ENCODE assay signal across 15 cellular contexts in the genomic region with DNA sequence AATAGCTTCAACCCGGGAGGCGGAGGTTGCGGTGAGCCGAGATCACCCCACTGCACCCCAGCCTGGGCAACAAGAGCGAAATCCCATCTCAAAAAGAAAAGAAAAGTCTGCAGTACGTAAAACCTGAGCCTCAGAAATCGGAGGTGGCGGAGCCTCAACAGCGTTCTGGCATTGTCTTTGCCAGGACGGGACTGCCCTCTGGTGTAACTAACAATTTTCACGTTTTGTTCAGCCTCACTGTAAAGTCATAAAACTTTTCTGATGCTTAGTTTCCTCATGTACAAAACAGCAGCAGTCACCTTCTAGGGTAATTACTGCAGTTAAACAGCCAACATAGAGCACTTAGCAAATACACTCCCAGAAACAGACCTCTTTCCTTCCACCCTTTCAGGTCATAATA.
A peak's percentile ranks its signal among the peaks of the same experiment; 100 is the strongest.
DNase-seq lines count a peak whose midpoint lies in the region; ATAC-seq and TF ChIP-seq lines count a peak whose summit lies in the region.
"Had no signal": no experiment of that assay in that cellular context is flagged by ENCODE, and none has a peak within 500 bp of the region (broad histone marks: within the 10 kb centered on the region; RNA-seq: fewer than 3 reads in every experiment).

No MANE protein-coding gene starts in this region.

- no peak overlapping the region for H2AFZ ChIP-seq in PC-3 (ENCODE audit: low read length)

- H3K79me2 ChIP-seq in PC-3 (ENCODE audit: low read length), result peaks cover 3% of the 10 kb centered on the region; the same call in 1 of the 2 replicates

- H3K36me3 ChIP-seq in A673 (ENCODE audit: insufficient read depth, low read length, poor library complexity, severe bottlenecking) (no peaks in the 10 kb centered on the region), PC-3 (ENCODE audit: low read depth, low read length) (no peaks in the 10 kb centered on the region)
- H3K36me3 ChIP-seq: thyroid gland had no signal

- peaks cover 2% of the 10 kb centered on the region for H3K27me3 Mint-ChIP-seq in osteocyte (ENCODE audit: unreplicated experiment)

- H3K4me2 ChIP-seq in PC-3 (ENCODE audit: low read length), result no peak overlapping the region

- H3K9me2 ChIP-seq in PC-3 (replicated peaks; ENCODE audit: low read length), result no peaks in the 10 kb centered on the region

- H3K9me3 ChIP-seq in A673 (ENCODE audit: low read depth, low read length, poor library complexity, severe bottlenecking) (no peaks in the 10 kb centered on the region), PC-3 (ENCODE audit: low read length) (no peaks in the 10 kb centered on the region)
- H3K9me3 ChIP-seq: thyroid gland had no signal

- no peak overlapping the region for H3K4me3 Mint-ChIP-seq in osteocyte (ENCODE audit: unreplicated experiment)
- H3K4me3 Mint-ChIP-seq: natural killer cell; T-helper 2 cell treated with Interferon-gamma antibody and Interleukin-4, amounts not matched to agents 5 μg/mL and 100 μg/mL, for 36 hours had no signal

- CTCF ChIA-PET in A673 (lab: Charles Lee) (no interaction called here), PC-3 (lab: Charles Lee) (no interaction called here), HEK293T (lab: Yijun Ruan, JAX) (interaction anchor here (0.6 to 1.2 kb wide), 3 partner anchors 56 to 183 kb away, joined by 3 to 5 read pairs (median 3); no protein-coding TSS in a partner anchor)

- no peaks in the 10 kb centered on the region for H3K36me3 Mint-ChIP-seq in osteocyte (ENCODE audit: unreplicated experiment)
- H3K36me3 Mint-ChIP-seq: natural killer cell had no signal

- BruUV-seq in A673 (replicated peaks; lab: Mats Ljungman, UMichigan), result no TSS peak
- BruUV-seq in PC-3 (replicated peaks; lab: Mats Ljungman, UMichigan), result no TSS peak

- no peak overlapping the region for H3K27ac ChIP-seq in A673 (ENCODE audit: low read depth, low read length, poor library complexity, severe bottlenecking)
- no peak overlapping the region for H3K27ac ChIP-seq in PC-3 (ENCODE audit: low read length)
- H3K27ac ChIP-seq in foreskin keratinocyte, result no peak overlapping the region
- H3K27ac ChIP-seq: C4-2B had no signal

- DNase-seq in A673 (ENCODE audit: low spot score) (peak; percentile 37), D341Med (ENCODE audit: low spot score) (peak; percentile 44), PC-3 (no peak), foreskin keratinocyte (no peak), osteocyte (ENCODE audit: extremely low spot score, unreplicated experiment) (no peak), HEK293T (ENCODE audit: extremely low spot score) (no peak), erythroblast (lab: John Stamatoyannopoulos, UW) (no peak)
- DNase-seq: left ventricle myocardium superior; natural killer cell; NCI-H1048; NCI-H524; stimulated activated CD4-positive, alpha-beta T cell treated with anti-CD3 and anti-CD28 coated beads, Interleukin-2, amount 100 ng/mL, for 48 hours; thyroid gland had no signal

- H3K27me3 ChIP-seq in A673 (replicated peaks; ENCODE audit: insufficient read depth, low read depth, low read length, poor library complexity) (no peaks in the 10 kb centered on the region), PC-3 (ENCODE audit: low read length) (no peaks in the 10 kb centered on the region), foreskin keratinocyte (no peaks in the 10 kb centered on the region)
- H3K27me3 ChIP-seq: thyroid gland had no signal

- H3K4me1 Mint-ChIP-seq in osteocyte (ENCODE audit: unreplicated experiment), result no peaks in the 10 kb centered on the region
- H3K4me1 Mint-ChIP-seq: natural killer cell had no signal

- POLR2A ChIA-PET in A673 (lab: Charles Lee; ENCODE audit: low non-redundant PET) (no interaction called here), PC-3 (lab: Charles Lee; ENCODE audit: unreplicated experiment) (no interaction called here), HEK293T (lab: Yijun Ruan, JAX) (no interaction called here)

- H3K4me1 ChIP-seq in A673 (ENCODE audit: insufficient read depth, low read length, poor library complexity, severe bottlenecking) (no peaks in the 10 kb centered on the region), PC-3 (ENCODE audit: insufficient read depth, low read length) (no peaks in the 10 kb centered on the region), foreskin keratinocyte (peaks cover 7% of the 10 kb centered on the region)

- TF ChIP-seq POLR2A in erythroblast (IDR thresholded peaks at IDR 0.05; ENCODE audit: low read length), result no peak

- ATAC-seq in PC-3 (peak; percentile 42; the same call in 1 of the 2 replicates), foreskin keratinocyte (no peak)
- ATAC-seq: left ventricle myocardium superior, natural killer cell had no signal

- no peaks in the 10 kb centered on the region for H4K20me1 ChIP-seq in PC-3 (ENCODE audit: low read length)

- no peaks in the 10 kb centered on the region for H3F3A ChIP-seq in PC-3 (ENCODE audit: low read length, unreplicated experiment)

- no peaks in the 10 kb centered on the region for H3K9me3 Mint-ChIP-seq in osteocyte (ENCODE audit: unreplicated experiment)
- H3K9me3 Mint-ChIP-seq: natural killer cell; T-helper 2 cell treated with Interferon-gamma antibody and Interleukin-4, amounts not matched to agents 5 μg/mL and 100 μg/mL, for 36 hours had no signal

- no peak overlapping the region for H3K27ac Mint-ChIP-seq in osteocyte (ENCODE audit: unreplicated experiment)
- H3K27ac Mint-ChIP-seq: natural killer cell; T-helper 2 cell treated with Interferon-gamma antibody and Interleukin-4, amounts not matched to agents 5 μg/mL and 100 μg/mL, for 36 hours had no signal

- TF ChIP-seq CTCF in A673 (conservative IDR thresholded peaks at IDR 0.05; ENCODE audit: low read depth, low read length) (peak; percentile 46), PC-3 (conservative IDR thresholded peaks at IDR 0.05; ENCODE audit: low read depth, low read length) (peak; percentile 35; the same call in 1 of the 2 replicates), foreskin keratinocyte (conservative IDR thresholded peaks at IDR 0.05) (peak; percentile 24), osteocyte (IDR thresholded peaks at IDR 0.05) (no peak)

- no peak overlapping the region for H3K9ac ChIP-seq in PC-3 (ENCODE audit: low read length)

- no peak overlapping the region for H3K4me3 ChIP-seq in A673 (ENCODE audit: low read depth, low read length, poor library complexity, severe bottlenecking)
- no peak overlapping the region for H3K4me3 ChIP-seq in PC-3 (ENCODE audit: low read length)
- H3K4me3 ChIP-seq: thyroid gland had no signal

- intact Hi-C loops in A673 (cut with micrococcal nuclease; ENCODE audit: unreplicated experiment), result no loop called here
- intact Hi-C loops in PC-3 (cut with micrococcal nuclease), result no loop called here

TF ChIP-seq in HEK293T, 16 proteins besides CTCF, POLR2A, EP300 and RAD21:
- no peak for TF ChIP-seq FOXK2 (IDR thresholded peaks at IDR 0.05)

Comparison
In these comparisons a context has a peak if more than half of its experiments do, and no peak if none do; other contexts are left out.
1. DNase-seq: peak in A673 (single experiment) and D341Med (single experiment); none in PC-3 (single experiment), foreskin keratinocyte (0 of 2), osteocyte (single experiment), HEK293T (single experiment) and erythroblast (0 of 2).